8 cellular contexts compared by ENCODE assay signal in genomic region chr4:113683143-113683542, GRCh38.
DNase-seq lines count a peak whose midpoint lies in the region; ATAC-seq and TF ChIP-seq lines count a peak whose summit lies in the region.

No MANE protein-coding gene starts in this region.

- peaks cover 0 to 5% (median 0%) of the 10 kb centered on the region in 3 donors for H3K36me3 ChIP-seq in esophagus squamous epithelium

- DNase-seq in NCI-H510A treated with DMSO at 0.1 percent for 48 hours (lab: John Stamatoyannopoulos, UW), result peak; percentile 84
- peak; percentile 87 for DNase-seq in activated effector memory CD4-positive, alpha-beta T cell treated with anti-CD3 and anti-CD28 coated beads, Interleukin-2, amount 50 U/mL, for 16 hours
- DNase-seq in stimulated activated CD4-positive, alpha-beta T cell treated with anti-CD3 and anti-CD28 coated beads, Interleukin-12 subunit alpha, Interleukin-12 subunit beta, amount 100 ng/mL, for 48 hours (ENCODE audit: low read depth in 2 of 3, low spot score in 1 of 3), result peak; percentile 58 to 81 (median 71)
- DNase-seq in esophagus squamous epithelium (lab: John Stamatoyannopoulos, UW), result no peak
- no peak for DNase-seq in kidney tubule cell (ENCODE audit: low spot score)
- no peak for DNase-seq in ureter (ENCODE audit: low spot score)

- no peak for TF ChIP-seq CTCF in esophagus squamous epithelium (IDR thresholded peaks at IDR 0.05)

- no peaks in the 10 kb centered on the region for H3K9me3 ChIP-seq in esophagus squamous epithelium

- no peak overlapping the region for H3K4me3 ChIP-seq in esophagus squamous epithelium

- TF ChIP-seq POLR2A in esophagus squamous epithelium (IDR thresholded peaks at IDR 0.05), result no peak

- ATAC-seq in GM18861 (IDR thresholded peaks at IDR 0.05; ENCODE audit: unreplicated experiment), result peak; percentile 94
- ATAC-seq in HG02759 (IDR thresholded peaks at IDR 0.05; ENCODE audit: unreplicated experiment), result peak; percentile 95

- intact Hi-C loops in esophagus squamous epithelium (cut with DNase I), result no loop called here

- H3K4me1 ChIP-seq in esophagus squamous epithelium, result peaks cover 0 to 26% (median 5%) of the 10 kb centered on the region in 3 donors

- H3K27ac ChIP-seq in esophagus squamous epithelium, result no peak overlapping the region

- whole genome bisulfite sequencing in esophagus squamous epithelium, 2 donors, result 73 to 92% methylated on average over 3 of the region's 3 CpGs

- no peaks in the 10 kb centered on the region for H3K27me3 ChIP-seq in esophagus squamous epithelium

Comparison
In these comparisons a context has a peak if more than half of its experiments do, and no peak if none do; other contexts are left out.
1. DNase-seq: peak in NCI-H510A treated with DMSO at 0.1 percent for 48 hours (single experiment), activated effector memory CD4-positive, alpha-beta T cell treated with anti-CD3 and anti-CD28 coated beads, Interleukin-2, amount 50 U/mL, for 16 hours (single experiment) and stimulated activated CD4-positive, alpha-beta T cell treated with anti-CD3 and anti-CD28 coated beads, Interleukin-12 subunit alpha, Interleukin-12 subunit beta, amount 100 ng/mL, for 48 hours (3 of 3); none in esophagus squamous epithelium (single experiment), kidney tubule cell (single experiment) and ureter (single experiment).